Comparison of ENCODE assay signal across 17 cellular contexts in the genomic region with DNA sequence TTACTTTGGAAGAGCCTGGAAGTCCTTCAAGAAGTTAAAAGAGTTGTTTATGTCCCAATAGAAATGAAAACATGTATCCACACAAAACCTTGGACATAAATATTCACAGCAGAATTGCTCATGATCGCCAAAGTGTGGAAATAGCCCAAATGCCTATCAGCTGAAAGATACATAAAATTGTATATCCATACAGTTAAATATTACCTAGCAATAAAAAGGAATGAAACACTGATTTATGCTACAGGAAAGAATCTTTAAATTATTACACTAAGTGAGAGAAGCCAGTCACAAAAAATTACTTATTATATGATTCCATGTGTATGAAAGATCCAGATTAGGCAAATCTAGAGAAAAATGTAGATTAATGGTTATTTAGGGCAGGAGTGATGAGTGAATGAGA.
"Had no signal": no experiment of that assay in that cellular context is flagged by ENCODE, and none has a peak within 500 bp of the region (broad histone marks: within the 10 kb centered on the region; RNA-seq: fewer than 3 reads in every experiment).

No MANE protein-coding gene starts in this region.

- H3K4me3 Mint-ChIP-seq: activated CD4-positive, alpha-beta T cell treated with anti-CD3 and anti-CD28 coated beads for 36 hours; activated CD8-positive, alpha-beta memory T cell treated with anti-CD3 and anti-CD28 coated beads, Interleukin-2, amount 10 ng/mL, durations not matched to agents 7 days and 5 days; activated naive CD8-positive, alpha-beta T cell treated with anti-CD3 and anti-CD28 coated beads, Interleukin-2, amount 10 ng/mL, durations not matched to agents 7 days and 5 days; endodermal cell; naive B cell; neural crest cell; stimulated activated naive B cell treated with anti-CD40 and anti-IgM and Interleukin-4, amounts not matched to agents 10 μg/mL and 1 μg/mL and 100 μg/mL, for 72 hours; WTC11 had no signal

- H3K9me3 Mint-ChIP-seq: activated naive CD8-positive, alpha-beta T cell treated with anti-CD3 and anti-CD28 coated beads, Interleukin-2, amount 10 ng/mL, durations not matched to agents 7 days and 5 days; endodermal cell; neural crest cell had no signal

- DNase-seq: activated CD4-positive, alpha-beta T cell treated with anti-CD3 and anti-CD28 coated beads for 36 hours; activated CD4-positive, alpha-beta T cell treated with anti-CD3 and anti-CD28 coated beads, Interleukin-2, amount 50 U/mL, for 48 hours; activated CD8-positive, alpha-beta memory T cell treated with anti-CD3 and anti-CD28 coated beads, Interleukin-2, amount 10 ng/mL, durations not matched to agents 7 days and 5 days; activated naive CD4-positive, alpha-beta T cell; activated naive CD8-positive, alpha-beta T cell treated with anti-CD3 and anti-CD28 coated beads, Interleukin-2, amount 10 ng/mL, durations not matched to agents 7 days and 5 days; endodermal cell; foreskin keratinocyte; naive B cell; ovary; right lobe of liver; stimulated activated naive B cell treated with anti-CD40 and anti-IgM and Interleukin-4, amounts not matched to agents 10 μg/mL and 1 μg/mL and 100 μg/mL, for 72 hours; trophoblast cell had no signal

- H3K4me3 ChIP-seq: ovary, right lobe of liver, vagina had no signal

- H3K9me3 ChIP-seq: ovary, right lobe of liver, vagina had no signal

- FAIRE-seq: islet of Langerhans had no signal

- H3K36me3 Mint-ChIP-seq: activated CD8-positive, alpha-beta memory T cell treated with anti-CD3 and anti-CD28 coated beads, Interleukin-2, amount 10 ng/mL, durations not matched to agents 7 days and 5 days; activated naive CD8-positive, alpha-beta T cell treated with anti-CD3 and anti-CD28 coated beads, Interleukin-2, amount 10 ng/mL, durations not matched to agents 7 days and 5 days; naive B cell; stimulated activated naive B cell treated with anti-CD40 and anti-IgM and Interleukin-4, amounts not matched to agents 10 μg/mL and 1 μg/mL and 100 μg/mL, for 72 hours had no signal

- H3K27ac ChIP-seq: epithelial cell of prostate, foreskin keratinocyte, ovary, right lobe of liver, vagina had no signal

- ATAC-seq: activated CD4-positive, alpha-beta T cell treated with anti-CD3 and anti-CD28 coated beads for 36 hours; activated CD8-positive, alpha-beta memory T cell treated with anti-CD3 and anti-CD28 coated beads, Interleukin-2, amount 10 ng/mL, durations not matched to agents 7 days and 5 days; foreskin keratinocyte; stimulated activated naive B cell treated with anti-CD40 and anti-IgM and Interleukin-4, amounts not matched to agents 10 μg/mL and 1 μg/mL and 100 μg/mL, for 72 hours; WTC11 had no signal

- H3K27me3 ChIP-seq: foreskin keratinocyte, ovary, right lobe of liver, vagina had no signal

- H3K27me3 Mint-ChIP-seq: activated CD4-positive, alpha-beta T cell treated with anti-CD3 and anti-CD28 coated beads for 36 hours; activated CD8-positive, alpha-beta memory T cell treated with anti-CD3 and anti-CD28 coated beads, Interleukin-2, amount 10 ng/mL, durations not matched to agents 7 days and 5 days; activated naive CD8-positive, alpha-beta T cell treated with anti-CD3 and anti-CD28 coated beads, Interleukin-2, amount 10 ng/mL, durations not matched to agents 7 days and 5 days; naive B cell; stimulated activated naive B cell treated with anti-CD40 and anti-IgM and Interleukin-4, amounts not matched to agents 10 μg/mL and 1 μg/mL and 100 μg/mL, for 72 hours had no signal

- H3K36me3 ChIP-seq: ovary, right lobe of liver, vagina had no signal

- H3K4me1 Mint-ChIP-seq: activated CD4-positive, alpha-beta T cell treated with anti-CD3 and anti-CD28 coated beads for 36 hours; activated CD8-positive, alpha-beta memory T cell treated with anti-CD3 and anti-CD28 coated beads, Interleukin-2, amount 10 ng/mL, durations not matched to agents 7 days and 5 days; activated naive CD8-positive, alpha-beta T cell treated with anti-CD3 and anti-CD28 coated beads, Interleukin-2, amount 10 ng/mL, durations not matched to agents 7 days and 5 days; endodermal cell; naive B cell; neural crest cell; stimulated activated naive B cell treated with anti-CD40 and anti-IgM and Interleukin-4, amounts not matched to agents 10 μg/mL and 1 μg/mL and 100 μg/mL, for 72 hours; WTC11 had no signal

- H3K27ac Mint-ChIP-seq: activated CD4-positive, alpha-beta T cell treated with anti-CD3 and anti-CD28 coated beads for 36 hours; activated CD8-positive, alpha-beta memory T cell treated with anti-CD3 and anti-CD28 coated beads, Interleukin-2, amount 10 ng/mL, durations not matched to agents 7 days and 5 days; activated naive CD8-positive, alpha-beta T cell treated with anti-CD3 and anti-CD28 coated beads, Interleukin-2, amount 10 ng/mL, durations not matched to agents 7 days and 5 days; endodermal cell; stimulated activated naive B cell treated with anti-CD40 and anti-IgM and Interleukin-4, amounts not matched to agents 10 μg/mL and 1 μg/mL and 100 μg/mL, for 72 hours; WTC11 had no signal

- H3K4me1 ChIP-seq: foreskin keratinocyte, right lobe of liver, vagina had no signal
